ENCODE assay signal across 25 cellular contexts in genomic region chr13:40345149-40345514, GRCh38.
DNase-seq lines count a peak whose midpoint lies in the region; ATAC-seq lines count a peak whose summit lies in the region.
"Had no signal": no experiment of that assay in that cellular context is flagged by ENCODE, and none has a peak within 500 bp of the region (broad histone marks: within the 10 kb centered on the region; RNA-seq: fewer than 3 reads in every experiment).

No MANE protein-coding gene starts in this region.

- no peaks in the 10 kb centered on the region for H3K27me3 ChIP-seq in mesendoderm (ENCODE audit: insufficient read depth, low read length, poor library complexity)
- no peaks in the 10 kb centered on the region for H3K27me3 ChIP-seq in skeletal muscle tissue (ENCODE audit: control insufficient read depth in 3 of 3, insufficient read depth in 3 of 3, low read length in 3 of 3)
- H3K27me3 ChIP-seq: upper lobe of right lung had no signal

- ATAC-seq in HG02973 (IDR thresholded peaks at IDR 0.05; ENCODE audit: unreplicated experiment) (no peak), HG03097 (IDR thresholded peaks at IDR 0.05; ENCODE audit: low FRiP score, unreplicated experiment) (no peak), HG02938 (IDR thresholded peaks at IDR 0.05; ENCODE audit: unreplicated experiment) (no peak)
- ATAC-seq: A549; Panc1; stimulated activated effector memory CD8-positive, alpha-beta T cell treated with anti-CD3 and anti-CD28 coated beads, Interleukin-12 subunit alpha, Interleukin-12 subunit beta, amount 100 ng/mL, for 72 hours had no signal

- H3K4me2 ChIP-seq in mesendoderm (ENCODE audit: low read length): no peak overlapping the region
- H3K4me2 ChIP-seq: A549 had no signal

- H3K36me3 ChIP-seq in mesendoderm (ENCODE audit: control insufficient read depth, insufficient read depth, low read length) (no peaks in the 10 kb centered on the region), skeletal muscle tissue (ENCODE audit: control insufficient read depth in 3 of 3, insufficient read depth in 3 of 3, low read length in 3 of 3) (no peaks in the 10 kb centered on the region)
- H3K36me3 ChIP-seq: prostate gland, upper lobe of right lung had no signal

- no peaks in the 10 kb centered on the region for H3K9me3 ChIP-seq in skeletal muscle tissue (ENCODE audit: control insufficient read depth in 3 of 3, low read length in 3 of 3)
- H3K9me3 ChIP-seq: A549, prostate gland, upper lobe of right lung had no signal

- H3K9ac ChIP-seq in mesendoderm (ENCODE audit: low read length) (no peak overlapping the region), skeletal muscle tissue (ENCODE audit: low read depth in 1 of 3, low read length in 3 of 3) (no peak overlapping the region)

- H2BK15ac ChIP-seq in mesendoderm (replicated peaks; ENCODE audit: low read depth): no peak overlapping the region

- WGBS in mesendoderm (ENCODE audit: extremely low coverage, insufficient coverage, low lambda C conversion rate): no CpG with 5 or more reads among the region's 2 CpGs

- no peak overlapping the region for H3K27ac ChIP-seq in mesendoderm (ENCODE audit: low read depth, low read length)
- H3K27ac ChIP-seq in skeletal muscle tissue (ENCODE audit: low read depth, low read length): peak overlapping the region; percentile 54
- H3K27ac ChIP-seq: A549, prostate gland, upper lobe of right lung had no signal

- no peak overlapping the region for H4K5ac ChIP-seq in mesendoderm (ENCODE audit: low read length)

- no peak overlapping the region for H3K4ac ChIP-seq in mesendoderm (ENCODE audit: low read depth, low read length)

- no peak overlapping the region for H3K4me3 ChIP-seq in mesendoderm (ENCODE audit: low read length)
- H3K4me3 ChIP-seq in skeletal muscle tissue (ENCODE audit: low read length in 3 of 3): no peak overlapping the region
- H3K4me3 ChIP-seq: A549, prostate gland, upper lobe of right lung had no signal

- H3K18ac ChIP-seq in mesendoderm (ENCODE audit: low read length): peak overlapping the region; percentile 60

- H3K79me2 ChIP-seq in mesendoderm (ENCODE audit: control insufficient read depth, insufficient read depth, low read length): no peaks in the 10 kb centered on the region

- H3K4me1 ChIP-seq in mesendoderm (ENCODE audit: control insufficient read depth, low read depth, low read length) (peaks cover 18% of the 10 kb centered on the region), skeletal muscle tissue (ENCODE audit: control insufficient read depth in 3 of 3, insufficient read depth in 3 of 3, low read length in 3 of 3) (peaks cover 13 to 42% (median 36%) of the 10 kb centered on the region in 3 donors)
- H3K4me1 ChIP-seq: A549, prostate gland had no signal

- no peaks in the 10 kb centered on the region for H3K79me1 ChIP-seq in mesendoderm (ENCODE audit: low read length)

- H3K56ac ChIP-seq in mesendoderm (ENCODE audit: low read length): peak overlapping the region; percentile 26

- DNase-seq in DMS79 treated with DMSO at 0.1 percent for 48 hours (lab: John Stamatoyannopoulos, UW): peak; percentile 56
- DNase-seq in ecto neural progenitor cell (ENCODE audit: low spot score): peak; percentile 19
- no peak for DNase-seq in mesendoderm
- no peak for DNase-seq in NCI-H2081 treated with DMSO at 0.1 percent for 48 hours (lab: John Stamatoyannopoulos, UW)
- DNase-seq: activated CD4-positive, alpha-beta T cell treated with anti-CD3 and anti-CD28 coated beads, Interleukin-2, amount 50 U/mL, for 48 hours; activated CD4-positive, CD25-positive, alpha-beta regulatory T cell treated with anti-CD3 and anti-CD28 coated beads, Interleukin-2, amount 50 U/mL, for 72 hours; activated T-cell treated with anti-CD3 and anti-CD28 coated beads, Interleukin-2, amount 50 U/mL, for 48 hours; CD4-positive, alpha-beta T cell; cerebellar nuclear complex; HFFc6; hippocampal formation; KBM-7; NCI-H1105; NCI-H187; SHP77; T-helper 2 cell; upper lobe of right lung had no signal

- H2BK120ac ChIP-seq in mesendoderm (ENCODE audit: low read depth, low read length): no peak overlapping the region

- no peak overlapping the region for H3K23ac ChIP-seq in mesendoderm (ENCODE audit: low read length)

- no peak overlapping the region for H2BK5ac ChIP-seq in mesendoderm (ENCODE audit: low read length)

- no peak overlapping the region for H4K8ac ChIP-seq in mesendoderm (ENCODE audit: low read depth, low read length)

- no peak overlapping the region for H2AK5ac ChIP-seq in mesendoderm (ENCODE audit: low read length)

Comparison
In these comparisons a context has a peak if more than half of its experiments do, and no peak if none do; other contexts are left out.
1. DNase-seq: peak in DMS79 treated with DMSO at 0.1 percent for 48 hours (single experiment) and ecto neural progenitor cell (single experiment); none in mesendoderm (single experiment) and NCI-H2081 treated with DMSO at 0.1 percent for 48 hours (single experiment).